20 cellular contexts compared by ENCODE assay signal in the genomic region with DNA sequence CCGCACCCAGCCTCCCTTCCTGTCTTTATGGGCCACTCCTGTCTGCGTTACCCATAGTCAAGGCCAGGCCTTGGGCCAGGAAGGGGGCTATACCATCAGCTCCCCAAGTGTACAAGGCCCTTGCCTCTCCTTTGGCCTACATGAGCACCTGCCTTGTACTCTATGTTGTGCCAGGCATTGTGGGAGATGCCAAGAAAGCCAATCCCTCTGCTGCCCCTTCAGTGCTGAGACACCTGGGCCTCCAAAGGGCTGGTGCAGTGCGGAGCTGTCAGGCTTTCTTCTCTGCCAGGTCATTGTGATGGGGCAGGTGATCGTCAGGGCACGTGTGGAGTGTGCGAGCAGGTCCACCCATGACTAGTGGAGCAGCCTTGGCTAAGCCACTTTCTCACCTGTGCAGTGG. TPM values are rescaled to one million over a fixed set of nuclear protein-coding genes. Genes with fewer than 3 reads are reported as not detected.
DNase-seq lines count a peak whose midpoint lies in the region; ATAC-seq and TF ChIP-seq lines count a peak whose summit lies in the region.
"Had no signal": no experiment of that assay in that cellular context is flagged by ENCODE, and none has a peak within 500 bp of the region (broad histone marks: within the 10 kb centered on the region; RNA-seq: fewer than 3 reads in every experiment).

No MANE protein-coding gene starts in this region.

- no peaks in the 10 kb centered on the region for H3K9me3 ChIP-seq in cardiac muscle cell (ENCODE audit: low read depth)
- no peaks in the 10 kb centered on the region for H3K9me3 ChIP-seq in skeletal muscle tissue (ENCODE audit: control insufficient read depth in 3 of 3, low read length in 3 of 3)
- H3K9me3 ChIP-seq: BE2C, MG63 had no signal

- peak overlapping the region; percentile 43 for H3K27ac Mint-ChIP-seq in activated T-helper 17 cell treated with anti-CD3 and anti-CD28 coated beads, Interleukin-2, amount 50 U/mL, for 72 hours
- H3K27ac Mint-ChIP-seq in endothelial cell (ENCODE audit: unreplicated experiment) = peak overlapping the region; percentile 24

- no peak overlapping the region for H3K4me3 Mint-ChIP-seq in activated T-helper 17 cell treated with anti-CD3 and anti-CD28 coated beads, Interleukin-2, amount 50 U/mL, for 72 hours
- no peak overlapping the region for H3K4me3 Mint-ChIP-seq in endothelial cell (ENCODE audit: unreplicated experiment)

- H3K27me3 Mint-ChIP-seq in activated T-helper 17 cell treated with anti-CD3 and anti-CD28 coated beads, Interleukin-2, amount 50 U/mL, for 72 hours = no peaks in the 10 kb centered on the region
- peaks cover 14% of the 10 kb centered on the region for H3K27me3 Mint-ChIP-seq in endothelial cell (ENCODE audit: unreplicated experiment)

- H3K9me3 Mint-ChIP-seq in activated T-helper 17 cell treated with anti-CD3 and anti-CD28 coated beads, Interleukin-2, amount 50 U/mL, for 72 hours = no peaks in the 10 kb centered on the region
- H3K9me3 Mint-ChIP-seq in endothelial cell (ENCODE audit: unreplicated experiment) = no peaks in the 10 kb centered on the region

- H3K36me3 Mint-ChIP-seq in activated T-helper 17 cell treated with anti-CD3 and anti-CD28 coated beads, Interleukin-2, amount 50 U/mL, for 72 hours (ENCODE audit: low read depth) = peaks cover 5% of the 10 kb centered on the region
- peaks cover 17% of the 10 kb centered on the region for H3K36me3 Mint-ChIP-seq in endothelial cell (ENCODE audit: low read depth, unreplicated experiment)

- H3K36me3 ChIP-seq in cardiac muscle cell (no peaks in the 10 kb centered on the region), skeletal muscle tissue (ENCODE audit: control insufficient read depth in 3 of 3, insufficient read depth in 3 of 3, low read length in 3 of 3) (peaks cover 0 to 7% (median 3%) of the 10 kb centered on the region in 3 donors)
- H3K36me3 ChIP-seq: BE2C, MG63 had no signal

- no peak for TF ChIP-seq CTCF in cardiac muscle cell (IDR thresholded peaks at IDR 0.05; ENCODE audit: low read depth, low read length)
- TF ChIP-seq CTCF in endothelial cell (IDR thresholded peaks at IDR 0.05; ENCODE audit: unreplicated experiment) = no peak

- peaks cover 14% of the 10 kb centered on the region for H3K4me1 Mint-ChIP-seq in activated T-helper 17 cell treated with anti-CD3 and anti-CD28 coated beads, Interleukin-2, amount 50 U/mL, for 72 hours
- H3K4me1 Mint-ChIP-seq in endothelial cell (ENCODE audit: unreplicated experiment) = peaks cover 22% of the 10 kb centered on the region

- peak overlapping the region in 1 of 3 donors; percentile 60 for H3K9ac ChIP-seq in skeletal muscle tissue (ENCODE audit: low read depth in 1 of 3, low read length in 3 of 3)

- no peaks in the 10 kb centered on the region for H3K27me3 ChIP-seq in cardiac muscle cell
- no peaks in the 10 kb centered on the region for H3K27me3 ChIP-seq in skeletal muscle tissue (ENCODE audit: control insufficient read depth in 3 of 3, insufficient read depth in 3 of 3, low read length in 3 of 3)
- H3K27me3 ChIP-seq: BE2C, MG63 had no signal

- DNase-seq in cardiac muscle cell (ENCODE audit: low read depth in 1 of 2, low spot score in 1 of 2) (no peak), Right ventricle myocardium inferior (ENCODE audit: missing footprints) (no peak), endothelial cell (ENCODE audit: low spot score) (no peak), SHP77 (lab: John Stamatoyannopoulos, UW) (no peak), HuH-7.5 (ENCODE audit: low spot score) (no peak)
- DNase-seq: BE2C, DND-41, GDM1, Karpas-422, MG63, NCI-H1092 treated with DMSO at 0.1 percent for 48 hours, NCI-H1694, NCI-H2227 treated with DMSO at 0.1 percent for 48 hours, NCI-H524 had no signal

- H3K27ac ChIP-seq in cardiac muscle cell (peak overlapping the region; percentile 85), skeletal muscle tissue (ENCODE audit: low read depth, low read length) (peak overlapping the region; percentile 52)
- H3K27ac ChIP-seq: 22Rv1 had no signal

- H3K4me1 ChIP-seq in cardiac muscle cell (ENCODE audit: low read depth) (peaks cover 60% of the 10 kb centered on the region), skeletal muscle tissue (ENCODE audit: control insufficient read depth in 3 of 3, insufficient read depth in 3 of 3, low read length in 3 of 3) (peaks cover 66 to 93% (median 92%) of the 10 kb centered on the region in 3 donors)
- H3K4me1 ChIP-seq: BE2C had no signal

- H3K4me3 ChIP-seq in cardiac muscle cell (no peak overlapping the region), skeletal muscle tissue (ENCODE audit: low read length in 3 of 3) (no peak overlapping the region)
- H3K4me3 ChIP-seq: GM12878, MG63 had no signal

- ATAC-seq in Right ventricle myocardium inferior (no peak), HG03521 (IDR thresholded peaks at IDR 0.05; ENCODE audit: unreplicated experiment) (no peak)
- ATAC-seq in activated T-helper 17 cell treated with anti-CD3 and anti-CD28 coated beads, Interleukin-2, amount 50 U/mL, for 72 hours (replicated peaks) = no peak
- ATAC-seq: GM12878, HCT116 had no signal

- intact Hi-C loops in Right ventricle myocardium inferior (cut with DNase I) = no loop called here

RNA-seq across cellular contexts. Expression of a gene that starts 59.9 kb away (rescaled TPM):
- total RNA-seq in cardiac muscle cell (90.9 and 172 TPM in 2 replicates), Right ventricle myocardium inferior (312 TPM), endothelial cell (ENCODE audit: unreplicated experiment) (392 TPM), skeletal muscle tissue (79.3 TPM)
- polyA plus RNA-seq in cardiac muscle cell = 80.4 and 117 TPM in 2 replicates
- 100 to 1,000 TPM; 204 to 207 TPM for total RNA-seq in activated T-helper 17 cell treated with anti-CD3 and anti-CD28 coated beads, Interleukin-2, amount 50 U/mL, for 72 hours
